Comparison of ENCODE assay signal across 23 cellular contexts in genomic region chr2:238492905-238493304, GRCh38.
DNase-seq lines count a peak whose midpoint lies in the region; ATAC-seq and TF ChIP-seq lines count a peak whose summit lies in the region.
"Had no signal": no experiment of that assay in that cellular context is flagged by ENCODE, and none has a peak within 500 bp of the region (broad histone marks: within the 10 kb centered on the region; RNA-seq: fewer than 3 reads in every experiment).

No MANE protein-coding gene starts in this region.

- intact Hi-C loops in Panc1 (cut with micrococcal nuclease; ENCODE audit: unreplicated experiment): no loop called here

- H3K23ac ChIP-seq in neuronal stem cell (ENCODE audit: low read depth, low read length, poor library complexity): no peak overlapping the region

- no peak for TF ChIP-seq CTCF in Panc1 (IDR thresholded peaks at IDR 0.05)
- TF ChIP-seq CTCF in fibroblast of the aortic adventitia (IDR thresholded peaks at IDR 0.05; ENCODE audit: insufficient read depth, low read length): no peak
- no peak for TF ChIP-seq CTCF in tibial nerve (IDR thresholded peaks at IDR 0.05)

- DNase-seq in activated CD8-positive, alpha-beta memory T cell treated with anti-CD3 and anti-CD28 coated beads for 24 hours: peak; percentile 54
- DNase-seq in activated CD8-positive, alpha-beta memory T cell treated with anti-CD3 and anti-CD28 coated beads, Interleukin-2, amount 50 U/mL, for 4 hours: no peak
- DNase-seq in Panc1 (ENCODE audit: low read depth, low spot score): no peak
- DNase-seq in fibroblast of the aortic adventitia (ENCODE audit: low read depth): peak; percentile 27
- DNase-seq in neuronal stem cell (ENCODE audit: low spot score): no peak
- DNase-seq in H7: no peak
- DNase-seq in tibial nerve (ENCODE audit: low spot score in 2 of 2): no peak
- DNase-seq: activated CD4-positive, alpha-beta T cell treated with anti-CD3 and anti-CD28 coated beads for 48 hours; brain microvascular endothelial cell; COR-L47; DMS79; esophagus squamous epithelium; islet precursor cell; NCI-H1105; NCI-H1930; NCI-H526 treated with DMSO at 0.1 percent for 48 hours; RPMI8226 had no signal

- H3K9ac ChIP-seq in neuronal stem cell (ENCODE audit: low read depth, low read length, poor library complexity): no peak overlapping the region

- H4K8ac ChIP-seq in neuronal stem cell (ENCODE audit: low read depth, low read length): no peak overlapping the region

- no peak overlapping the region for H2BK12ac ChIP-seq in neuronal stem cell (ENCODE audit: low read length)

- no peak overlapping the region for H3K14ac ChIP-seq in neuronal stem cell (ENCODE audit: low read length)

- no peak overlapping the region for H2BK120ac ChIP-seq in neuronal stem cell (ENCODE audit: low read depth, low read length)

- POLR2A ChIA-PET in Panc1 (lab: Charles Lee): no interaction called here

- H3K27ac ChIP-seq in Panc1 (ENCODE audit: low read length) (no peak overlapping the region), neuronal stem cell (replicated peaks; ENCODE audit: low read length) (no peak overlapping the region), tibial nerve (no peak overlapping the region)
- H3K27ac ChIP-seq: adrenal gland, brain microvascular endothelial cell, esophagus squamous epithelium, gastroesophageal sphincter, VCaP had no signal

- no peak for TF ChIP-seq POLR2A in tibial nerve (IDR thresholded peaks at IDR 0.05)

- H2AFZ ChIP-seq in neuronal stem cell (ENCODE audit: low read length): peak overlapping the region; percentile 14

- no peaks in the 10 kb centered on the region for H3K79me1 ChIP-seq in neuronal stem cell (ENCODE audit: low read depth, low read length)

- H3K4me1 ChIP-seq in Panc1 (ENCODE audit: control insufficient read depth, insufficient read depth, low read length) (no peaks in the 10 kb centered on the region), neuronal stem cell (ENCODE audit: control insufficient read depth in 2 of 2, insufficient read depth in 1 of 2, low read depth in 1 of 2, low read length in 2 of 2) (peaks cover 6 to 20% of the 10 kb centered on the region in 2 donors), tibial nerve (peaks cover 0 to 6% (median 0%) of the 10 kb centered on the region in 4 donors)
- H3K4me1 ChIP-seq: adrenal gland, esophagus squamous epithelium, gastroesophageal sphincter, HAP-1 had no signal

- CTCF ChIA-PET in Panc1 (lab: Charles Lee): interaction anchor here (0.6 kb wide), 1 partner anchor 176 kb away, joined by 6 read pairs; no protein-coding TSS in a partner anchor

- no peak overlapping the region for H3K4ac ChIP-seq in neuronal stem cell (ENCODE audit: low read length)

- no peak overlapping the region for H3K4me3 ChIP-seq in Panc1 (ENCODE audit: low read depth in 2 of 2, low read length in 2 of 2)
- no peak overlapping the region for H3K4me3 ChIP-seq in fibroblast of the aortic adventitia (ENCODE audit: low read depth, low read length)
- H3K4me3 ChIP-seq in neuronal stem cell (ENCODE audit: low read length in 2 of 2): no peak overlapping the region
- no peak overlapping the region for H3K4me3 ChIP-seq in H7 (ENCODE audit: insufficient read depth, low read depth, low read length)
- no peak overlapping the region for H3K4me3 ChIP-seq in tibial nerve
- H3K4me3 ChIP-seq: adrenal gland, esophagus squamous epithelium, gastroesophageal sphincter, HAP-1 had no signal

- in situ Hi-C loops in Panc1 (cut with HindIII; ENCODE audit: low pct_unique_long_range_greater_than_20kb, low sequenced_read_pairs): no loop called here

- no TSS peak for BruUV-seq in Panc1 (replicated peaks; lab: Mats Ljungman, UMichigan)

- H4K91ac ChIP-seq in neuronal stem cell (ENCODE audit: low read depth, low read length, poor library complexity): no peak overlapping the region

- no peak for TF ChIP-seq EP300 in tibial nerve (IDR thresholded peaks at IDR 0.05)

- no peak overlapping the region for H2BK5ac ChIP-seq in neuronal stem cell (ENCODE audit: low read length)

- no peaks in the 10 kb centered on the region for H3K9me3 ChIP-seq in Panc1 (ENCODE audit: control insufficient read depth, insufficient read depth, low read depth, low read length)
- no peaks in the 10 kb centered on the region for H3K9me3 ChIP-seq in neuronal stem cell (replicated peaks in 1 of 2; ENCODE audit: control insufficient read depth in 2 of 2, insufficient read depth in 1 of 2, low read depth in 1 of 2, low read length in 2 of 2)
- H3K9me3 ChIP-seq in tibial nerve: no peaks in the 10 kb centered on the region
- H3K9me3 ChIP-seq: adrenal gland, esophagus squamous epithelium, gastroesophageal sphincter, HAP-1 had no signal

- no CpG with 5 or more reads among the region's 4 CpGs for WGBS in neuronal stem cell (ENCODE audit: extremely low coverage in 2 of 2, insufficient read length in 2 of 2, insufficient replicate concordance in 1 of 2), 2 donors
- WGBS in tibial nerve, 2 donors: 47 to 79% methylated on average over 4 of the region's 4 CpGs

- H3K27me3 ChIP-seq in Panc1 (ENCODE audit: control insufficient read depth, insufficient read depth, low read length) (no peaks in the 10 kb centered on the region), neuronal stem cell (ENCODE audit: control insufficient read depth in 3 of 3, insufficient read depth in 3 of 3, low read depth in 1 of 3, low read length in 3 of 3) (no peaks in the 10 kb centered on the region), H7 (ENCODE audit: control insufficient read depth, insufficient read depth, low read length) (no peaks in the 10 kb centered on the region), tibial nerve (no peaks in the 10 kb centered on the region)
- H3K27me3 ChIP-seq: adrenal gland, brain microvascular endothelial cell, esophagus squamous epithelium, gastroesophageal sphincter had no signal

- no peak overlapping the region for H2AK5ac ChIP-seq in neuronal stem cell (ENCODE audit: low read depth, low read length)

- H2BK15ac ChIP-seq in neuronal stem cell (ENCODE audit: low read length): no peak overlapping the region

- ATAC-seq in Panc1 (0 out of 2 replicates have a peak, but pooled peaks have one; percentile 11), HG02885 (IDR thresholded peaks at IDR 0.05; ENCODE audit: poor library complexity, unreplicated experiment) (no peak)
- ATAC-seq: gastroesophageal sphincter; stimulated activated effector memory CD8-positive, alpha-beta T cell treated with anti-CD3 and anti-CD28 coated beads, Interleukin-12 subunit alpha, Interleukin-12 subunit beta, amount 100 ng/mL, for 72 hours had no signal

- H3K4me2 ChIP-seq in neuronal stem cell (ENCODE audit: insufficient read depth, low read length, poor library complexity, severe bottlenecking): no peak overlapping the region

- H3K18ac ChIP-seq in neuronal stem cell (ENCODE audit: low read length): peak overlapping the region; percentile 2

- H3K36me3 ChIP-seq in Panc1 (ENCODE audit: control insufficient read depth, insufficient read depth, low read length): no peaks in the 10 kb centered on the region
- H3K36me3 ChIP-seq in neuronal stem cell (replicated peaks in 1 of 2; ENCODE audit: control insufficient read depth in 2 of 2, insufficient read depth in 2 of 2, low read length in 2 of 2): no peaks in the 10 kb centered on the region
- no peaks in the 10 kb centered on the region for H3K36me3 ChIP-seq in H7 (replicated peaks; ENCODE audit: control insufficient read depth, insufficient read depth, low read length)
- no peaks in the 10 kb centered on the region for H3K36me3 ChIP-seq in tibial nerve
- H3K36me3 ChIP-seq: adrenal gland, brain microvascular endothelial cell, esophagus squamous epithelium, gastroesophageal sphincter, HAP-1 had no signal

Comparison
In these comparisons a context has a peak if more than half of its experiments do, and no peak if none do; other contexts are left out.
1. DNase-seq: peak in activated CD8-positive, alpha-beta memory T cell treated with anti-CD3 and anti-CD28 coated beads for 24 hours (single experiment) and fibroblast of the aortic adventitia (single experiment); none in activated CD8-positive, alpha-beta memory T cell treated with anti-CD3 and anti-CD28 coated beads, Interleukin-2, amount 50 U/mL, for 4 hours (single experiment), Panc1 (single experiment), neuronal stem cell (single experiment), H7 (single experiment) and tibial nerve (0 of 2).